27 cellular contexts compared by ENCODE assay signal in genomic region chr14:59540852-59541251, GRCh38. TPM values are rescaled to one million over a fixed set of nuclear protein-coding genes. Genes with fewer than 3 reads are reported as not detected.
A peak's percentile ranks its signal among the peaks of the same experiment; 100 is the strongest.
DNase-seq lines count a peak whose midpoint lies in the region; ATAC-seq, FAIRE-seq and TF ChIP-seq lines count a peak whose summit lies in the region.
"Had no signal": no experiment of that assay in that cellular context is flagged by ENCODE, and none has a peak within 500 bp of the region (broad histone marks: within the 10 kb centered on the region; RNA-seq: fewer than 3 reads in every experiment).

No MANE protein-coding gene starts in this region.

- no peak overlapping the region for H4K8ac ChIP-seq in mesendoderm (ENCODE audit: low read depth, low read length)

- H3K27ac ChIP-seq in SK-N-MC, result peak overlapping the region; percentile 87
- H3K27ac ChIP-seq in mesendoderm (ENCODE audit: low read depth, low read length), result no peak overlapping the region
- H3K27ac ChIP-seq in esophagus muscularis mucosa (replicated peaks in 1 of 4), result no peak overlapping the region
- no peak overlapping the region for H3K27ac ChIP-seq in SK-N-SH (ENCODE audit: low read depth in 2 of 2, low read length in 1 of 2)
- H3K27ac ChIP-seq: A549; BLaER1 treated with 17β-estradiol and CSF1 and Interleukin-3, amounts not matched to agents 10 nM and 100 nM had no signal

- H3K4ac ChIP-seq in mesendoderm (ENCODE audit: low read depth, low read length), result no peak overlapping the region

- peak overlapping the region; percentile 23; the same call in 1 of the 2 replicates for H3K4me3 ChIP-seq in SK-N-MC
- H3K4me3 ChIP-seq in mesendoderm (ENCODE audit: low read length), result no peak overlapping the region
- H3K4me3 ChIP-seq in esophagus muscularis mucosa, result no peak overlapping the region
- H3K4me3 ChIP-seq in SK-N-SH (ENCODE audit: low read depth in 2 of 2, low read length in 1 of 2), result no peak overlapping the region
- H3K4me3 ChIP-seq: A549; BLaER1 treated with 17β-estradiol and CSF1 and Interleukin-3, amounts not matched to agents 10 nM and 100 nM had no signal

- peak; percentile 31 for DNase-seq in G401 (ENCODE audit: low spot score)
- DNase-seq in HTR-8/SVneo (ENCODE audit: insufficient read length, low spot score), result no peak
- DNase-seq in SK-N-MC (ENCODE audit: low read depth, low spot score), result no peak
- DNase-seq in mesendoderm, result peak; percentile 70
- DNase-seq in activated naive CD4-positive, alpha-beta T cell (lab: John Stamatoyannopoulos, UW), result no peak
- DNase-seq in esophagus muscularis mucosa (ENCODE audit: extremely low spot score), result no peak
- no peak for DNase-seq in SK-N-SH
- DNase-seq in Right ventricle myocardium superior, result no peak
- DNase-seq: 8988T; ACHN; AML-193; BE2C; CD4-positive, alpha-beta T cell; CD8-positive, alpha-beta memory T cell; DMS 273 treated with DMSO at 0.1 percent for 48 hours; DMS79; EL; GF-D8; H7; HCEC 1CT had no signal

- CTCF ChIA-PET in SK-N-SH (lab: Yijun Ruan, JAX), result interaction anchor here (2.3 kb wide), 1 partner anchor 35 kb away, joined by 7 read pairs; the partner anchor contains the start of gene CCDC175

- in situ Hi-C loops in G401 (cut with HindIII; ENCODE audit: low sequenced_read_pairs), result no loop called here

- no CpG with 5 or more reads among the region's 1 CpG for WGBS in mesendoderm (ENCODE audit: extremely low coverage, insufficient coverage, low lambda C conversion rate)
- 45% methylated on average over 1 of the region's 1 CpG for WGBS in esophagus muscularis mucosa
- WGBS in SK-N-SH (ENCODE audit: low lambda C conversion rate), result 15% methylated on average over 1 of the region's 1 CpG

- H3K9ac ChIP-seq in SK-N-MC (ENCODE audit: insufficient read length), result no peak overlapping the region
- H3K9ac ChIP-seq in mesendoderm (ENCODE audit: low read length), result no peak overlapping the region
- no peak overlapping the region for H3K9ac ChIP-seq in SK-N-SH
- H3K9ac ChIP-seq: BLaER1 treated with 17β-estradiol and CSF1 and Interleukin-3, amounts not matched to agents 10 nM and 100 nM had no signal

- POLR2A ChIA-PET in SK-N-SH (lab: Yijun Ruan, JAX), result no interaction called here

- no peaks in the 10 kb centered on the region for H3F3A ChIP-seq in SK-N-SH (replicated peaks; ENCODE audit: insufficient read depth)

- H3K27me3 ChIP-seq in mesendoderm (ENCODE audit: insufficient read depth, low read length, poor library complexity) (no peaks in the 10 kb centered on the region), esophagus muscularis mucosa (no peaks in the 10 kb centered on the region), SK-N-SH (ENCODE audit: insufficient read depth) (no peaks in the 10 kb centered on the region; the same call in 1 of the 2 replicates)
- H3K27me3 ChIP-seq: BE2C; BLaER1 treated with 17β-estradiol and CSF1 and Interleukin-3, amounts not matched to agents 10 nM and 100 nM had no signal

- H3K36me3 ChIP-seq in SK-N-MC (ENCODE audit: insufficient read depth, low read length) (no peaks in the 10 kb centered on the region), mesendoderm (ENCODE audit: control insufficient read depth, insufficient read depth, low read length) (no peaks in the 10 kb centered on the region), esophagus muscularis mucosa (no peaks in the 10 kb centered on the region), SK-N-SH (replicated peaks in 1 of 2; ENCODE audit: control insufficient read depth in 1 of 2, insufficient read depth in 2 of 2, low read length in 1 of 2) (no peaks in the 10 kb centered on the region)
- H3K36me3 ChIP-seq: BE2C; BLaER1 treated with 17β-estradiol and CSF1 and Interleukin-3, amounts not matched to agents 10 nM and 100 nM had no signal

- H2BK5ac ChIP-seq in mesendoderm (ENCODE audit: low read length), result no peak overlapping the region

- no peaks in the 10 kb centered on the region for H3K9me3 ChIP-seq in SK-N-MC (ENCODE audit: low read depth, low read length)
- no peaks in the 10 kb centered on the region for H3K9me3 ChIP-seq in esophagus muscularis mucosa
- no peaks in the 10 kb centered on the region for H3K9me3 ChIP-seq in SK-N-SH
- H3K9me3 ChIP-seq: A549; BE2C; BLaER1 treated with 17β-estradiol and CSF1 and Interleukin-3, amounts not matched to agents 10 nM and 100 nM had no signal

- H3K56ac ChIP-seq in mesendoderm (ENCODE audit: low read length), result no peak overlapping the region

- no peaks in the 10 kb centered on the region for H4K20me1 ChIP-seq in SK-N-SH (ENCODE audit: insufficient read depth)
- H4K20me1 ChIP-seq: BLaER1 treated with 17β-estradiol and CSF1 and Interleukin-3, amounts not matched to agents 10 nM and 100 nM had no signal

- H3K9me2 ChIP-seq in SK-N-SH, result no peaks in the 10 kb centered on the region

- no peaks in the 10 kb centered on the region for H3K79me1 ChIP-seq in mesendoderm (ENCODE audit: low read length)

- no peak for TF ChIP-seq POLR2A in esophagus muscularis mucosa (IDR thresholded peaks at IDR 0.05; ENCODE audit: low read depth)

- no peak for TF ChIP-seq EP300 in esophagus muscularis mucosa (IDR thresholded peaks at IDR 0.05)
- no peak for TF ChIP-seq EP300 in SK-N-SH (IDR thresholded peaks at IDR 0.05; ENCODE audit: borderline replicate concordance in 1 of 2, low read depth in 1 of 2, low read length in 1 of 2)

- no peak overlapping the region for H3K23ac ChIP-seq in mesendoderm (ENCODE audit: low read length)

- no peak overlapping the region for H2BK15ac ChIP-seq in mesendoderm (replicated peaks; ENCODE audit: low read depth)

- H2BK120ac ChIP-seq in mesendoderm (ENCODE audit: low read depth, low read length), result no peak overlapping the region

- no peak overlapping the region for H3K4me2 ChIP-seq in mesendoderm (ENCODE audit: low read length)
- H3K4me2 ChIP-seq in SK-N-SH, result no peak overlapping the region
- H3K4me2 ChIP-seq: A549; BLaER1 treated with 17β-estradiol and CSF1 and Interleukin-3, amounts not matched to agents 10 nM and 100 nM had no signal

- H2AK5ac ChIP-seq in mesendoderm (ENCODE audit: low read length), result no peak overlapping the region

- ATAC-seq in Right ventricle myocardium superior (ENCODE audit: poor library complexity), result no peak
- ATAC-seq: A549 had no signal

- intact Hi-C loops in esophagus muscularis mucosa (cut with DNase I), result no loop called here
- intact Hi-C loops in Right ventricle myocardium superior (cut with DNase I), result no loop called here

- no peak overlapping the region for H2AFZ ChIP-seq in SK-N-SH (ENCODE audit: low read depth)

- H3K18ac ChIP-seq in mesendoderm (ENCODE audit: low read length), result no peak overlapping the region

- H3K4me1 ChIP-seq in mesendoderm (ENCODE audit: control insufficient read depth, low read depth, low read length) (no peaks in the 10 kb centered on the region), esophagus muscularis mucosa (no peaks in the 10 kb centered on the region), SK-N-SH (ENCODE audit: control insufficient read depth in 1 of 2, insufficient read depth in 2 of 2, low read depth in 1 of 2, low read length in 1 of 2) (peaks cover 0 to 3% of the 10 kb centered on the region in 2 experiments; a peak in 2 of 4 replicates)
- H3K4me1 ChIP-seq: A549; BE2C; BLaER1 treated with 17β-estradiol and CSF1 and Interleukin-3, amounts not matched to agents 10 nM and 100 nM had no signal

- no peak for TF ChIP-seq RAD21 in SK-N-SH (IDR thresholded peaks at IDR 0.05; ENCODE audit: low read length)

- peak; percentile 85 for FAIRE-seq in HTR-8/SVneo (lab: Jason Lieb, UNC)
- FAIRE-seq: A549, D721Med, GM12891, GM18507, H1 had no signal

- TF ChIP-seq CTCF in esophagus muscularis mucosa (IDR thresholded peaks at IDR 0.05), result no peak
- TF ChIP-seq CTCF in SK-N-SH (IDR thresholded peaks at IDR 0.05), result no peak

- H3K79me2 ChIP-seq in mesendoderm (ENCODE audit: control insufficient read depth, insufficient read depth, low read length) (no peaks in the 10 kb centered on the region), SK-N-SH (ENCODE audit: insufficient read depth) (no peaks in the 10 kb centered on the region)

- no peak overlapping the region for H4K5ac ChIP-seq in mesendoderm (ENCODE audit: low read length)

TF ChIP-seq in SK-N-SH, 30 proteins besides CTCF, POLR2A, EP300 and RAD21 (continues in another document):
- no peak for TF ChIP-seq CHD2 (IDR thresholded peaks at IDR 0.05; ENCODE audit: low read length, partially characterized antibody)
- TF ChIP-seq RCOR1 (IDR thresholded peaks at IDR 0.05; ENCODE audit: low read length), result no peak
- TF ChIP-seq RFX5 (IDR thresholded peaks at IDR 0.05; ENCODE audit: low read length), result no peak
- TF ChIP-seq, protein P1, sequence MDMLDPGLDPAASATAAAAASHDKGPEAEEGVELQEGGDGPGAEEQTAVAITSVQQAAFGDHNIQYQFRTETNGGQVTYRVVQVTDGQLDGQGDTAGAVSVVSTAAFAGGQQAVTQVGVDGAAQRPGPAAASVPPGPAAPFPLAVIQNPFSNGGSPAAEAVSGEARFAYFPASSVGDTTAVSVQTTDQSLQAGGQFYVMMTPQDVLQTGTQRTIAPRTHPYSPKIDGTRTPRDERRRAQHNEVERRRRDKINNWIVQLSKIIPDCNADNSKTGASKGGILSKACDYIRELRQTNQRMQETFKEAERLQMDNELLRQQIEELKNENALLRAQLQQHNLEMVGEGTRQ (IDR thresholded peaks at IDR 0.05; ENCODE audit: borderline replicate concordance, low read depth, low read length), result no peak
- no peak for TF ChIP-seq MXI1 (IDR thresholded peaks at IDR 0.05; ENCODE audit: low read depth, low read length)

RNA-seq across cellular contexts. Expression of gene CCDC175, which starts 35.8 kb away (rescaled TPM):
- not detected in 2 replicates for total RNA-seq in G401 (2014; rRNA removed; shearing (Covaris generic))
- not detected for polyA plus RNA-seq in mesendoderm (2013, experiment 1 of 2)
- 0.03 TPM for polyA plus RNA-seq in mesendoderm (2013, experiment 2 of 2)
- not detected for total RNA-seq in esophagus muscularis mucosa
- polyA plus RNA-seq in SK-N-SH (2012; rRNA removed), result not detected in 2 replicates
- polyA plus RNA-seq in SK-N-SH (2012; cell fraction: cytosol; rRNA removed), result not detected in 2 replicates
- not detected in 2 replicates for polyA plus RNA-seq in SK-N-SH (2012; cell fraction: nucleus; rRNA removed)
- total RNA-seq in Right ventricle myocardium superior, result not detected
- total RNA-seq: CD4-positive, alpha-beta T cell; CD8-positive, alpha-beta memory T cell; H7 had no signal
- polyA plus RNA-seq: A549; CD14-positive monocyte; CD8-positive, alpha-beta memory T cell; H1 had no signal

RNA-seq across cellular contexts. Expression of gene JKAMP, which starts 56.5 kb away (rescaled TPM):
- total RNA-seq in G401 (2014; rRNA removed; shearing (Covaris generic)), result 77.3 and 89.4 TPM in 2 replicates
- 55.9 TPM for polyA plus RNA-seq in mesendoderm (2013, experiment 1 of 2)
- polyA plus RNA-seq in mesendoderm (2013, experiment 2 of 2), result 57.0 TPM
- total RNA-seq in esophagus muscularis mucosa (10 to 100 TPM; 23.3 to 27.8 (median 26.3) TPM), Right ventricle myocardium superior (22.3 TPM)
- 95.4 and 146 TPM in 2 replicates for polyA plus RNA-seq in SK-N-SH (2012; rRNA removed)
- 133 and 160 TPM in 2 replicates for polyA plus RNA-seq in SK-N-SH (2012; cell fraction: cytosol; rRNA removed)
- 97.0 and 184 TPM in 2 replicates for polyA plus RNA-seq in SK-N-SH (2012; cell fraction: nucleus; rRNA removed)

RNA-seq across cellular contexts. Expression of gene L3HYPDH, which starts 56.6 kb away (rescaled TPM):
- 19.4 and 26.6 TPM in 2 replicates for total RNA-seq in G401 (2014; rRNA removed; shearing (Covaris generic))
- polyA plus RNA-seq in mesendoderm (2013, experiment 1 of 2), result 12.5 TPM
- 11.3 TPM for polyA plus RNA-seq in mesendoderm (2013, experiment 2 of 2)
- 10 to 100 TPM; 20.2 to 32.2 (median 26.0) TPM for total RNA-seq in esophagus muscularis mucosa
- 66.2 and 120 TPM in 2 replicates for polyA plus RNA-seq in SK-N-SH (2012; rRNA removed)
- polyA plus RNA-seq in SK-N-SH (2012; cell fraction: cytosol; rRNA removed), result 32.0 and 34.4 TPM in 2 replicates
- 242 and 548 TPM in 2 replicates for polyA plus RNA-seq in SK-N-SH (2012; cell fraction: nucleus; rRNA removed)
- 9.1 TPM for total RNA-seq in Right ventricle myocardium superior

Comparison
In these comparisons a context has a peak if more than half of its experiments do, and no peak if none do; other contexts are left out.
1. DNase-seq: peak in G401 (single experiment) and mesendoderm (single experiment); none in HTR-8/SVneo (single experiment), SK-N-MC (single experiment), activated naive CD4-positive, alpha-beta T cell (0 of 4), esophagus muscularis mucosa (single experiment), SK-N-SH (single experiment) and Right ventricle myocardium superior (single experiment).